In the genomic region with DNA sequence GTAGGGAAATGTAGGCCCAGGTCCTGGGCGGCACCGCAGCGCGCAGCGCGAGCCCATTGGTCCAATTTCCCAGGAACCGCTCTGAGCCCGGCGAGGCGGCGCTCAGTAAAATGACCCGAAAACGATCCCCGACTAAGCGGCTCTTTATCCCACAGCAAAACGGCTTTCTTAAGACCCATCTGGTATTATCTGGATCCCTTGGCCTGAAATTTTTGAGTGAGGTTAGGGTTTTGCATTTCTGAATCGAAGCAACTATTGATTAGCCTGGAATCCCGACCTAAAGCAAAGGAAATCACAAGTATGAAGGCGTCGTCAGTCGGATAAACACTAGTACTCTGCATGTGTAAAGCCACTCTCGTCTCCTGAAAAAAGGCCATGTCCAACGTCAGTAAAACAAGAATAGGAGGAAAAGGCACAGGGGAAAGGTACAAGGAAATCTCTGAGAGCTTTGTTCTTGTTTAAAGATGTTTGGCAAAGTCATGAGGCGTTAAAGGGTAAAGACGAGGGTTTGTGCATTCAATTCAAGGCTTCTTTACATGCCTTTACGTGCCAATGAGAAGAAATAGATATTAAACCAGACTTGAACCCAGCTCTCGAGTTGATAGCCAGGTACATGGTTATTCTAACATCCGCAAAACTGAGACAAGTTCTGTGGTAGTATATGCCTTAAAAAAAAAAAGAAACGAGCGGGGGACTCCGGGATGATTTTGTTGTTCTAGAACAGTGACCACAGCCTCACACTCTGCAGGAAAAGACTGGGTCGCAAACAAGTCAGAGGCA, we compare ENCODE assay signal across 1 cellular context.
TF ChIP-seq lines count a peak whose summit lies in the region.

No MANE protein-coding gene starts in this region.

TF ChIP-seq in GM23338, 12 proteins besides CTCF, POLR2A, EP300 and RAD21:
- TF ChIP-seq CREB1 (CRISPR knock-in tag; IDR thresholded peaks at IDR 0.05; ENCODE audit: low read depth) (no peak; the same call in 1 of the 2 replicates), STAT1 (IDR thresholded peaks at IDR 0.05; ENCODE audit: unreplicated experiment) (no peak), ZNF331 (CRISPR knock-in tag; IDR thresholded peaks at IDR 0.05; ENCODE audit: low read depth) (no peak), ZNF114 (CRISPR knock-in tag; IDR thresholded peaks at IDR 0.05) (no peak), JUNB (IDR thresholded peaks at IDR 0.05; ENCODE audit: unreplicated experiment) (no peak), EZH2 (IDR thresholded peaks at IDR 0.05; ENCODE audit: low read depth, unreplicated experiment) (no peak), ZNF462 (CRISPR knock-in tag; IDR thresholded peaks at IDR 0.05) (no peak), NANOG (IDR thresholded peaks at IDR 0.05; ENCODE audit: borderline replicate concordance) (no peak), POLR2AphosphoS5 (IDR thresholded peaks at IDR 0.05; ENCODE audit: low read depth) (no peak), EZH2phosphoT487 (IDR thresholded peaks at IDR 0.05; ENCODE audit: unreplicated experiment) (no peak), ETS1 (IDR thresholded peaks at IDR 0.05) (no peak)
- TF ChIP-seq, protein P1, sequence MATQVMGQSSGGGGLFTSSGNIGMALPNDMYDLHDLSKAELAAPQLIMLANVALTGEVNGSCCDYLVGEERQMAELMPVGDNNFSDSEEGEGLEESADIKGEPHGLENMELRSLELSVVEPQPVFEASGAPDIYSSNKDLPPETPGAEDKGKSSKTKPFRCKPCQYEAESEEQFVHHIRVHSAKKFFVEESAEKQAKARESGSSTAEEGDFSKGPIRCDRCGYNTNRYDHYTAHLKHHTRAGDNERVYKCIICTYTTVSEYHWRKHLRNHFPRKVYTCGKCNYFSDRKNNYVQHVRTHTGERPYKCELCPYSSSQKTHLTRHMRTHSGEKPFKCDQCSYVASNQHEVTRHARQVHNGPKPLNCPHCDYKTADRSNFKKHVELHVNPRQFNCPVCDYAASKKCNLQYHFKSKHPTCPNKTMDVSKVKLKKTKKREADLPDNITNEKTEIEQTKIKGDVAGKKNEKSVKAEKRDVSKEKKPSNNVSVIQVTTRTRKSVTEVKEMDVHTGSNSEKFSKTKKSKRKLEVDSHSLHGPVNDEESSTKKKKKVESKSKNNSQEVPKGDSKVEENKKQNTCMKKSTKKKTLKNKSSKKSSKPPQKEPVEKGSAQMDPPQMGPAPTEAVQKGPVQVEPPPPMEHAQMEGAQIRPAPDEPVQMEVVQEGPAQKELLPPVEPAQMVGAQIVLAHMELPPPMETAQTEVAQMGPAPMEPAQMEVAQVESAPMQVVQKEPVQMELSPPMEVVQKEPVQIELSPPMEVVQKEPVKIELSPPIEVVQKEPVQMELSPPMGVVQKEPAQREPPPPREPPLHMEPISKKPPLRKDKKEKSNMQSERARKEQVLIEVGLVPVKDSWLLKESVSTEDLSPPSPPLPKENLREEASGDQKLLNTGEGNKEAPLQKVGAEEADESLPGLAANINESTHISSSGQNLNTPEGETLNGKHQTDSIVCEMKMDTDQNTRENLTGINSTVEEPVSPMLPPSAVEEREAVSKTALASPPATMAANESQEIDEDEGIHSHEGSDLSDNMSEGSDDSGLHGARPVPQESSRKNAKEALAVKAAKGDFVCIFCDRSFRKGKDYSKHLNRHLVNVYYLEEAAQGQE (IDR thresholded peaks at IDR 0.05; ENCODE audit: unreplicated experiment), result no peak
